ENCODE assay signal across 29 cellular contexts in genomic region chr2:88815243-88816096, GRCh38.
"Had no signal": no experiment of that assay in that cellular context is flagged by ENCODE, and none has a peak within 500 bp of the region (broad histone marks: within the 10 kb centered on the region; RNA-seq: fewer than 3 reads in every experiment).

No MANE protein-coding gene starts in this region.

- H3K36me3 Mint-ChIP-seq: activated naive CD4-positive, alpha-beta T cell treated with anti-CD3 and anti-CD28 coated beads, Interleukin-2, amount 10 ng/mL, durations not matched to agents 7 days and 5 days; activated naive CD8-positive, alpha-beta T cell treated with anti-CD3 and anti-CD28 coated beads, Interleukin-2, amount 10 ng/mL, durations not matched to agents 7 days and 5 days; brain had no signal

- H3K27ac Mint-ChIP-seq: activated CD4-positive, alpha-beta memory T cell treated with anti-CD3 and anti-CD28 coated beads, Interleukin-2, amount 10 ng/mL, durations not matched to agents 7 days and 5 days; activated CD4-positive, alpha-beta T cell treated with anti-CD3 and anti-CD28 coated beads for 36 hours; activated CD4-positive, alpha-beta T cell treated with anti-CD3 and anti-CD28 coated beads, Interleukin-2, amount 10 ng/mL, durations not matched to agents 24 days and 14 days; activated naive CD4-positive, alpha-beta T cell treated with anti-CD3 and anti-CD28 coated beads, Interleukin-2, amount 10 ng/mL, durations not matched to agents 7 days and 5 days; activated naive CD4-positive, alpha-beta T cell treated with anti-CD3 and anti-CD28 coated beads, Interleukin-2, amount 50 U/mL, for 72 hours; activated naive CD8-positive, alpha-beta T cell treated with anti-CD3 and anti-CD28 coated beads, Interleukin-2, amount 10 ng/mL, durations not matched to agents 7 days and 5 days; activated T-cell treated with anti-CD3 and anti-CD28 coated beads, Interleukin-2, amount 50 U/mL, for 24 hours; activated T-cell treated with anti-CD3 and anti-CD28 coated beads, Interleukin-2, amount 50 U/mL, for 72 hours; brain had no signal

- H3K27me3 Mint-ChIP-seq: activated CD4-positive, alpha-beta memory T cell treated with anti-CD3 and anti-CD28 coated beads, Interleukin-2, amount 10 ng/mL, durations not matched to agents 7 days and 5 days; activated CD4-positive, alpha-beta T cell treated with anti-CD3 and anti-CD28 coated beads for 36 hours; activated CD4-positive, alpha-beta T cell treated with anti-CD3 and anti-CD28 coated beads, Interleukin-2, amount 10 ng/mL, durations not matched to agents 24 days and 14 days; activated T-cell treated with anti-CD3 and anti-CD28 coated beads, Interleukin-2, amount 50 U/mL, for 24 hours had no signal

- H3K9me3 ChIP-seq: ascending aorta, colonic mucosa had no signal

- H3K4me1 ChIP-seq: ascending aorta, breast epithelium, colonic mucosa had no signal

- H3K4me1 Mint-ChIP-seq: activated CD4-positive, alpha-beta memory T cell treated with anti-CD3 and anti-CD28 coated beads, Interleukin-2, amount 10 ng/mL, durations not matched to agents 7 days and 5 days; activated CD4-positive, alpha-beta T cell treated with anti-CD3 and anti-CD28 coated beads for 36 hours; activated CD4-positive, alpha-beta T cell treated with anti-CD3 and anti-CD28 coated beads, Interleukin-2, amount 10 ng/mL, durations not matched to agents 24 days and 14 days; activated naive CD4-positive, alpha-beta T cell treated with anti-CD3 and anti-CD28 coated beads, Interleukin-2, amount 10 ng/mL, durations not matched to agents 7 days and 5 days; activated naive CD8-positive, alpha-beta T cell treated with anti-CD3 and anti-CD28 coated beads, Interleukin-2, amount 10 ng/mL, durations not matched to agents 7 days and 5 days; brain had no signal

- H3K36me3 ChIP-seq: ascending aorta, breast epithelium, cardiac muscle cell, colonic mucosa had no signal

- DNase-seq: activated CD4-positive, alpha-beta memory T cell treated with anti-CD3 and anti-CD28 coated beads, Interleukin-2, amount 10 ng/mL, durations not matched to agents 7 days and 5 days; activated CD4-positive, alpha-beta T cell treated with anti-CD3 and anti-CD28 coated beads for 36 hours; activated CD4-positive, alpha-beta T cell treated with anti-CD3 and anti-CD28 coated beads, Interleukin-2, amount 10 ng/mL, durations not matched to agents 24 days and 14 days; activated CD4-positive, alpha-beta T cell treated with anti-CD3 and anti-CD28 coated beads, Interleukin-2, amount 50 U/mL, for 4 hours; activated CD4-positive, CD25-positive, alpha-beta regulatory T cell; activated CD4-positive, CD25-positive, alpha-beta regulatory T cell treated with anti-CD3 and anti-CD28 coated beads, Interleukin-2, amount 50 U/mL, for 72 hours; activated CD8-positive, alpha-beta memory T cell treated with anti-CD3 and anti-CD28 coated beads, Interleukin-2, amount 50 U/mL, for 48 hours; activated gamma-delta T cell; activated naive CD4-positive, alpha-beta T cell; activated naive CD4-positive, alpha-beta T cell treated with anti-CD3 and anti-CD28 coated beads, Interleukin-2, amount 10 ng/mL, durations not matched to agents 7 days and 5 days; activated naive CD8-positive, alpha-beta T cell treated with anti-CD3 and anti-CD28 coated beads, Interleukin-2, amount 10 ng/mL, durations not matched to agents 7 days and 5 days; activated T-cell treated with anti-CD3 and anti-CD28 coated beads for 4 hours; activated T-cell treated with anti-CD3 and anti-CD28 coated beads, Interleukin-2, amount 50 U/mL, for 24 hours; activated T-cell treated with anti-CD3 and anti-CD28 coated beads, Interleukin-2, amount 50 U/mL, for 72 hours; central memory CD4-positive, alpha-beta T cell; cerebellar nuclear complex; colonic mucosa; effector CD8-positive, alpha-beta T cell; foreskin fibroblast; head of caudate nucleus; T-helper 2 cell had no signal

- FAIRE-seq: endometrium, frontal cortex had no signal

- H3K27me3 ChIP-seq: ascending aorta, breast epithelium, cardiac muscle cell, colonic mucosa had no signal

- ATAC-seq: activated CD4-positive, alpha-beta T cell treated with anti-CD3 and anti-CD28 coated beads for 36 hours; activated naive CD4-positive, alpha-beta T cell treated with anti-CD3 and anti-CD28 coated beads, Interleukin-2, amount 50 U/mL, for 72 hours; activated T-cell treated with anti-CD3 and anti-CD28 coated beads, Interleukin-2, amount 50 U/mL, for 72 hours; esophagus mucosa had no signal

- H3K27ac ChIP-seq: ascending aorta, breast epithelium, cardiac muscle cell, colonic mucosa had no signal

- H3K4me3 ChIP-seq: ascending aorta, breast epithelium, cardiac muscle cell, colonic mucosa had no signal

- H3K4me3 Mint-ChIP-seq: activated CD4-positive, alpha-beta memory T cell treated with anti-CD3 and anti-CD28 coated beads, Interleukin-2, amount 10 ng/mL, durations not matched to agents 7 days and 5 days; activated CD4-positive, alpha-beta T cell treated with anti-CD3 and anti-CD28 coated beads for 36 hours; activated CD4-positive, alpha-beta T cell treated with anti-CD3 and anti-CD28 coated beads, Interleukin-2, amount 10 ng/mL, durations not matched to agents 24 days and 14 days; activated naive CD4-positive, alpha-beta T cell treated with anti-CD3 and anti-CD28 coated beads, Interleukin-2, amount 10 ng/mL, durations not matched to agents 7 days and 5 days; activated naive CD8-positive, alpha-beta T cell treated with anti-CD3 and anti-CD28 coated beads, Interleukin-2, amount 10 ng/mL, durations not matched to agents 7 days and 5 days; activated T-cell treated with anti-CD3 and anti-CD28 coated beads, Interleukin-2, amount 50 U/mL, for 24 hours; activated T-cell treated with anti-CD3 and anti-CD28 coated beads, Interleukin-2, amount 50 U/mL, for 72 hours; brain had no signal
